Comparison of ENCODE assay signal across 28 cellular contexts in genomic region chr21:42548687-42549406, GRCh38. TPM values are rescaled to one million over a fixed set of nuclear protein-coding genes. Genes with fewer than 3 reads are reported as not detected.
DNase-seq lines count a peak whose midpoint lies in the region; ATAC-seq and TF ChIP-seq lines count a peak whose summit lies in the region.
"Had no signal": no experiment of that assay in that cellular context is flagged by ENCODE, and none has a peak within 500 bp of the region (broad histone marks: within the 10 kb centered on the region; RNA-seq: fewer than 3 reads in every experiment).

No MANE protein-coding gene starts in this region.

- TF ChIP-seq CTCF in WERI-Rb-1 (IDR thresholded peaks at IDR 0.05; ENCODE audit: low read depth, low read length) (no peak), lower lobe of right lung (IDR thresholded peaks at IDR 0.05) (no peak), type B pancreatic cell (conservative IDR thresholded peaks at IDR 0.05) (no peak), brain microvascular endothelial cell (IDR thresholded peaks at IDR 0.05; ENCODE audit: low read depth, low read length, missing control alignments) (no peak)

- no peak overlapping the region for H3K4me3 Mint-ChIP-seq in type B pancreatic cell
- H3K4me3 Mint-ChIP-seq: activated CD4-positive, alpha-beta T cell treated with anti-CD3 and anti-CD28 coated beads, Interleukin-2, amount 10 ng/mL, durations not matched to agents 24 days and 14 days; activated T-cell treated with anti-CD3 and anti-CD28 coated beads, Interleukin-2, amount 50 U/mL, for 4 hours; B cell; immature natural killer cell; naive B cell; T-helper 1 cell treated with Interleukin-12 subunit alpha and Interleukin-12 subunit beta and Interleukin-4 antibody, amounts not matched to agents 30 μg/mL and 1 μg/mL, for 36 hours had no signal

- H3K4me1 Mint-ChIP-seq in type B pancreatic cell (ENCODE audit: unreplicated experiment) = peaks cover 7% of the 10 kb centered on the region

- peak overlapping the region; percentile 61 for H3K27ac Mint-ChIP-seq in type B pancreatic cell
- H3K27ac Mint-ChIP-seq: B cell; immature natural killer cell; T-helper 1 cell treated with Interleukin-12 subunit alpha and Interleukin-12 subunit beta and Interleukin-4 antibody, amounts not matched to agents 30 μg/mL and 1 μg/mL, for 36 hours had no signal

- peaks cover 18% of the 10 kb centered on the region for H3K36me3 Mint-ChIP-seq in type B pancreatic cell

- H3K4me3 ChIP-seq in WERI-Rb-1 (ENCODE audit: low read depth, low read length) (no peak overlapping the region), lower lobe of right lung (no peak overlapping the region), brain microvascular endothelial cell (ENCODE audit: low read depth, low read length) (no peak overlapping the region)
- H3K4me3 ChIP-seq: ascending aorta, gastrocnemius medialis, tibial nerve had no signal

- H3K27ac ChIP-seq in WERI-Rb-1 = no peak overlapping the region
- no peak overlapping the region for H3K27ac ChIP-seq in lower lobe of right lung
- no peak overlapping the region for H3K27ac ChIP-seq in brain microvascular endothelial cell
- H3K27ac ChIP-seq: ascending aorta, gastrocnemius medialis, tibial nerve had no signal

- H3K9me3 ChIP-seq in WERI-Rb-1 (ENCODE audit: severe bottlenecking) (no peaks in the 10 kb centered on the region), lower lobe of right lung (no peaks in the 10 kb centered on the region)
- H3K9me3 ChIP-seq: ascending aorta, gastrocnemius medialis, SK-N-SH, tibial nerve had no signal

- no peaks in the 10 kb centered on the region for H3K4me1 ChIP-seq in lower lobe of right lung
- H3K4me1 ChIP-seq: ascending aorta, tibial nerve had no signal

- H3K27me3 ChIP-seq in WERI-Rb-1 (ENCODE audit: insufficient read depth, low read depth, severe bottlenecking) (no peaks in the 10 kb centered on the region), lower lobe of right lung (ENCODE audit: low read depth) (no peaks in the 10 kb centered on the region), brain microvascular endothelial cell (replicated peaks) (no peaks in the 10 kb centered on the region)
- H3K27me3 ChIP-seq: ascending aorta, gastrocnemius medialis, tibial nerve had no signal

- intact Hi-C loops in lower lobe of right lung (cut with DNase I) = no loop called here

- in situ Hi-C loops in brain microvascular endothelial cell (cut with HindIII; ENCODE audit: low pct_ligation_motif_present, low sequenced_read_pairs) = no loop called here

- H3K27me3 Mint-ChIP-seq in type B pancreatic cell = no peaks in the 10 kb centered on the region
- H3K27me3 Mint-ChIP-seq: activated CD4-positive, alpha-beta T cell treated with anti-CD3 and anti-CD28 coated beads, Interleukin-2, amount 10 ng/mL, durations not matched to agents 24 days and 14 days; B cell; naive B cell had no signal

- peaks cover 6% of the 10 kb centered on the region for H3K9me3 Mint-ChIP-seq in type B pancreatic cell
- H3K9me3 Mint-ChIP-seq: activated CD4-positive, alpha-beta T cell treated with anti-CD3 and anti-CD28 coated beads, Interleukin-2, amount 10 ng/mL, durations not matched to agents 24 days and 14 days; activated naive CD4-positive, alpha-beta T cell treated with anti-CD3 and anti-CD28 coated beads, Interleukin-2, amount 50 U/mL, for 72 hours; activated T-cell treated with anti-CD3 and anti-CD28 coated beads, Interleukin-2, amount 50 U/mL, for 4 hours; immature natural killer cell; naive B cell; T-helper 1 cell treated with Interleukin-12 subunit alpha and Interleukin-12 subunit beta and Interleukin-4 antibody, amounts not matched to agents 30 μg/mL and 1 μg/mL, for 36 hours had no signal

- H3K36me3 ChIP-seq in WERI-Rb-1 = no peaks in the 10 kb centered on the region
- H3K36me3 ChIP-seq in lower lobe of right lung = peaks cover 59% of the 10 kb centered on the region
- no peaks in the 10 kb centered on the region for H3K36me3 ChIP-seq in brain microvascular endothelial cell (replicated peaks)

- DNase-seq in activated naive CD4-positive, alpha-beta T cell treated with anti-CD3 and anti-CD28 coated beads, Interleukin-2, amount 50 U/mL, for 16 hours = peak; percentile 1
- DNase-seq in activated naive CD4-positive, alpha-beta T cell (lab: John Stamatoyannopoulos, UW) = no peak
- DNase-seq in WERI-Rb-1 = peak; percentile 6
- DNase-seq in lower lobe of right lung = peak; percentile 13
- no peak for DNase-seq in type B pancreatic cell (ENCODE audit: extremely low spot score, unreplicated experiment)
- DNase-seq in brain microvascular endothelial cell = no peak
- no peak for DNase-seq in HuH-7.5 (ENCODE audit: low spot score)
- DNase-seq in NOMO-1 (lab: John Stamatoyannopoulos, UW; ENCODE audit: unreplicated experiment in 2 of 2) = no peak
- DNase-seq: activated CD4-positive, alpha-beta T cell treated with anti-CD3 and anti-CD28 coated beads, Interleukin-2, amount 10 ng/mL, durations not matched to agents 24 days and 14 days; activated T-cell treated with anti-CD3 and anti-CD28 coated beads, Interleukin-2, amount 50 U/mL, for 4 hours; caudate nucleus; hippocampal formation; immature natural killer cell; IMR-90; naive B cell; NCI-H1092; NCI-H2029; NCI-H748 treated with DMSO at 0.1 percent for 48 hours; SK-N-SH had no signal

- no peak for ATAC-seq in lower lobe of right lung
- ATAC-seq: activated T-cell treated with anti-CD3 and anti-CD28 coated beads, Interleukin-2, amount 50 U/mL, for 4 hours; gastrocnemius medialis had no signal

RNA-seq across cellular contexts. Expression of gene SLC37A1, which starts 35.2 kb away (rescaled TPM):
- total RNA-seq in lower lobe of right lung (28.9 TPM), type B pancreatic cell (ENCODE audit: low replicate concordance) (24.8 and 44.2 TPM in 2 replicates)

RNA-seq across cellular contexts. Expression of gene RSPH1, which starts 52.8 kb away (rescaled TPM):
- total RNA-seq in lower lobe of right lung = 18.1 TPM
- total RNA-seq in type B pancreatic cell (ENCODE audit: low replicate concordance) = 2.1 and 5.2 TPM in 2 replicates
- total RNA-seq: activated CD4-positive, alpha-beta T cell treated with anti-CD3 and anti-CD28 coated beads, Interleukin-2, amount 10 ng/mL, durations not matched to agents 24 days and 14 days; activated CD8-positive, alpha-beta memory T cell treated with anti-CD3 and anti-CD28 coated beads for 36 hours; activated T-cell treated with anti-CD3 and anti-CD28 coated beads, Interleukin-2, amount 50 U/mL, for 4 hours; ascending aorta; H4; IMR-90; skeletal muscle tissue had no signal

Comparison
In these comparisons a context has a peak if more than half of its experiments do, and no peak if none do; other contexts are left out.
1. DNase-seq: peak in activated naive CD4-positive, alpha-beta T cell treated with anti-CD3 and anti-CD28 coated beads, Interleukin-2, amount 50 U/mL, for 16 hours (single experiment), WERI-Rb-1 (single experiment) and lower lobe of right lung (single experiment); none in activated naive CD4-positive, alpha-beta T cell (0 of 4), type B pancreatic cell (single experiment), brain microvascular endothelial cell (single experiment), HuH-7.5 (single experiment) and NOMO-1 (0 of 2).